14 cellular contexts compared by ENCODE assay signal in the genomic region with DNA sequence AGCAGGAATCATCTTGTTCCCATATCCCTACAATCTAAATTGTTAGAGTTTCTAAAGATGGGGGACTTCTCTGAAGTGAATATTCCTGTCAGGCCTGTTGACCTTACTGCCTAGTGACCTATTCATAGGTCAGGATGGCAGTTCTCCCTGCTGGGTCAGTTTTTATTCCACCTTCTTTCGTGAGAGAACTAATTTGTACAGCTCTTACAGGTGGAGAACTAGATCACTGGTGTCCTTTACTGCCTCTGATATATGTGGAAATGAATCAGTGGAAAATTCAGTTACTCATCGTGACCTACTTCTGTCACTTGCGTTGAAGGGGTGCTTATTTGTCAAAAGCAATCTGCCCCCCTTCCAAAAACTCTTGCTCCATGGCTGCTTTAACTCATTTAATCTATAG.
DNase-seq lines count a peak whose midpoint lies in the region; ATAC-seq and TF ChIP-seq lines count a peak whose summit lies in the region.
"Had no signal": no experiment of that assay in that cellular context is flagged by ENCODE, and none has a peak within 500 bp of the region (broad histone marks: within the 10 kb centered on the region; RNA-seq: fewer than 3 reads in every experiment).

No MANE protein-coding gene starts in this region.

- no peak for TF ChIP-seq CTCF in activated CD8-positive, alpha-beta T cell treated with anti-CD3 and anti-CD28 coated beads for 36 hours (IDR thresholded peaks at IDR 0.05)
- TF ChIP-seq CTCF in gastroesophageal sphincter (IDR thresholded peaks at IDR 0.05) (no peak), gastrocnemius medialis (IDR thresholded peaks at IDR 0.05 in 4 of 5, conservative IDR thresholded peaks at IDR 0.05 in 1 of 5) (no peak)

- H3K36me3 Mint-ChIP-seq in activated T-cell treated with anti-CD3 and anti-CD28 coated beads, Interleukin-2, amount 50 U/mL, for 24 hours (ENCODE audit: low read depth) = no peaks in the 10 kb centered on the region
- H3K36me3 Mint-ChIP-seq in activated CD8-positive, alpha-beta T cell treated with anti-CD3 and anti-CD28 coated beads for 36 hours (ENCODE audit: low read depth) = peaks cover 4% of the 10 kb centered on the region
- H3K36me3 Mint-ChIP-seq in immature natural killer cell = peaks cover 0 to 5% (median 4%) of the 10 kb centered on the region in 3 donors
- H3K36me3 Mint-ChIP-seq: mesothelial cell of epicardium had no signal

- POLR2A ChIA-PET in activated CD8-positive, alpha-beta T cell treated with anti-CD3 and anti-CD28 coated beads for 36 hours (lab: Charles Lee) = interaction anchor here (0.8 kb wide), 1 partner anchor 27 kb away, joined by 3 read pairs; no protein-coding TSS in a partner anchor

- H3K27ac ChIP-seq in gastroesophageal sphincter = peak overlapping the region in 3 of 4 donors; percentile 48 to 71 (median 57)
- H3K27ac ChIP-seq in gastrocnemius medialis = peak overlapping the region; percentile 69 to 75 (median 74)
- H3K27ac ChIP-seq: SJSA1 had no signal

- TF ChIP-seq POLR2A in gastroesophageal sphincter (IDR thresholded peaks at IDR 0.05) (no peak), gastrocnemius medialis (IDR thresholded peaks at IDR 0.05) (no peak)

- no peak overlapping the region for H3K4me3 ChIP-seq in gastroesophageal sphincter
- no peak overlapping the region for H3K4me3 ChIP-seq in gastrocnemius medialis
- H3K4me3 ChIP-seq: SJSA1 had no signal

- H3K27me3 Mint-ChIP-seq in activated T-cell treated with anti-CD3 and anti-CD28 coated beads, Interleukin-2, amount 50 U/mL, for 24 hours = no peaks in the 10 kb centered on the region
- no peaks in the 10 kb centered on the region for H3K27me3 Mint-ChIP-seq in activated CD8-positive, alpha-beta T cell treated with anti-CD3 and anti-CD28 coated beads for 36 hours
- H3K27me3 Mint-ChIP-seq in immature natural killer cell (ENCODE audit: low read depth in 3 of 3) = peaks cover 0 to 2% (median 0%) of the 10 kb centered on the region in 3 donors

- H3K4me1 Mint-ChIP-seq in activated T-cell treated with anti-CD3 and anti-CD28 coated beads, Interleukin-2, amount 50 U/mL, for 24 hours (ENCODE audit: low read depth) = peaks cover 84% of the 10 kb centered on the region
- peaks cover 76% of the 10 kb centered on the region for H3K4me1 Mint-ChIP-seq in activated CD8-positive, alpha-beta T cell treated with anti-CD3 and anti-CD28 coated beads for 36 hours (ENCODE audit: low read depth)
- H3K4me1 Mint-ChIP-seq in immature natural killer cell = no peaks in the 10 kb centered on the region

- CTCF ChIA-PET in activated CD8-positive, alpha-beta T cell treated with anti-CD3 and anti-CD28 coated beads for 36 hours (lab: Charles Lee) = interaction anchor here (0.7 to 0.9 kb wide), 2 partner anchors 23 to 175 kb away, joined by 3 read pairs; no protein-coding TSS in a partner anchor

- DNase-seq in activated T-cell treated with anti-CD3 and anti-CD28 coated beads, Interleukin-2, amount 50 U/mL, for 24 hours = no peak
- DNase-seq in activated T-cell treated with anti-CD3 and anti-CD28 coated beads for 4 hours (no peak), gastrocnemius medialis (no peak), immature natural killer cell (no peak), AG20443 (ENCODE audit: low spot score) (no peak)
- DNase-seq in activated CD8-positive, alpha-beta T cell treated with anti-CD3 and anti-CD28 coated beads for 36 hours = peak; percentile 42
- DNase-seq: amniotic stem cell; NCI-H187 treated with DMSO at 0.1 percent for 48 hours; NCI-H446 treated with DMSO at 0.1 percent for 48 hours; stimulated activated naive CD4-positive, alpha-beta T cell had no signal

- H3K9me3 Mint-ChIP-seq in activated T-cell treated with anti-CD3 and anti-CD28 coated beads, Interleukin-2, amount 50 U/mL, for 24 hours = no peaks in the 10 kb centered on the region
- no peaks in the 10 kb centered on the region for H3K9me3 Mint-ChIP-seq in activated CD8-positive, alpha-beta T cell treated with anti-CD3 and anti-CD28 coated beads for 36 hours
- no peaks in the 10 kb centered on the region for H3K9me3 Mint-ChIP-seq in immature natural killer cell

- H3K4me1 ChIP-seq in gastroesophageal sphincter (peaks cover 18 to 64% (median 24%) of the 10 kb centered on the region in 3 donors), gastrocnemius medialis (peaks cover 64 to 70% of the 10 kb centered on the region in 2 donors)

- peak overlapping the region; percentile 96 for H3K27ac Mint-ChIP-seq in activated T-cell treated with anti-CD3 and anti-CD28 coated beads, Interleukin-2, amount 50 U/mL, for 24 hours
- peak overlapping the region; percentile 88 for H3K27ac Mint-ChIP-seq in activated CD8-positive, alpha-beta T cell treated with anti-CD3 and anti-CD28 coated beads for 36 hours
- no peak overlapping the region for H3K27ac Mint-ChIP-seq in immature natural killer cell

- in situ Hi-C loops in gastrocnemius medialis (cut with MboI; ENCODE audit: low sequenced_read_pairs in 4 of 4) = no loop called here

- H3K36me3 ChIP-seq in gastroesophageal sphincter = no peaks in the 10 kb centered on the region
- H3K36me3 ChIP-seq in gastrocnemius medialis = no peaks in the 10 kb centered on the region
- H3K36me3 ChIP-seq: SJSA1 had no signal

- peak; percentile 93 for ATAC-seq in activated CD8-positive, alpha-beta T cell treated with anti-CD3 and anti-CD28 coated beads for 36 hours
- ATAC-seq in gastroesophageal sphincter (no peak), gastrocnemius medialis (peak; percentile 67 to 73), GM19467 (IDR thresholded peaks at IDR 0.05; ENCODE audit: unreplicated experiment) (no peak)

- H3K4me3 Mint-ChIP-seq in activated T-cell treated with anti-CD3 and anti-CD28 coated beads, Interleukin-2, amount 50 U/mL, for 24 hours = peak overlapping the region; percentile 49
- peak overlapping the region; percentile 42 for H3K4me3 Mint-ChIP-seq in activated CD8-positive, alpha-beta T cell treated with anti-CD3 and anti-CD28 coated beads for 36 hours
- H3K4me3 Mint-ChIP-seq in immature natural killer cell = no peak overlapping the region
- H3K4me3 Mint-ChIP-seq: mesothelial cell of epicardium had no signal

- H3K27me3 ChIP-seq in gastroesophageal sphincter (no peaks in the 10 kb centered on the region), gastrocnemius medialis (no peaks in the 10 kb centered on the region)
- H3K27me3 ChIP-seq: SJSA1 had no signal

- intact Hi-C loops in activated CD8-positive, alpha-beta T cell treated with anti-CD3 and anti-CD28 coated beads for 36 hours (cut with micrococcal nuclease) = loop anchor here (2.0 kb wide), 1 partner anchor 27 kb away; no protein-coding TSS in a partner anchor
- intact Hi-C loops in gastrocnemius medialis (cut with DNase I; ENCODE audit: low total_unique reads) = loop anchor here (1.0 kb wide), 1 partner anchor 19 kb away; no protein-coding TSS in a partner anchor

- WGBS in gastroesophageal sphincter (ENCODE audit: low coverage in 1 of 2), 2 donors = 22 to 24% methylated on average over 3 of the region's 3 CpGs

- no peak for TF ChIP-seq EP300 in gastroesophageal sphincter (IDR thresholded peaks at IDR 0.05)

- no peaks in the 10 kb centered on the region for H3K9me3 ChIP-seq in gastroesophageal sphincter
- no peaks in the 10 kb centered on the region for H3K9me3 ChIP-seq in gastrocnemius medialis
- H3K9me3 ChIP-seq: SJSA1 had no signal

Comparison
In these comparisons a context has a peak if more than half of its experiments do, and no peak if none do; other contexts are left out.
1. H3K27ac Mint-ChIP-seq: peak in activated T-cell treated with anti-CD3 and anti-CD28 coated beads, Interleukin-2, amount 50 U/mL, for 24 hours (single experiment) and activated CD8-positive, alpha-beta T cell treated with anti-CD3 and anti-CD28 coated beads for 36 hours (single experiment); none in immature natural killer cell (0 of 6).
2. H3K4me3 Mint-ChIP-seq: peak in activated T-cell treated with anti-CD3 and anti-CD28 coated beads, Interleukin-2, amount 50 U/mL, for 24 hours (single experiment) and activated CD8-positive, alpha-beta T cell treated with anti-CD3 and anti-CD28 coated beads for 36 hours (single experiment); none in immature natural killer cell (0 of 5).
3. ATAC-seq: peak in activated CD8-positive, alpha-beta T cell treated with anti-CD3 and anti-CD28 coated beads for 36 hours (single experiment) and gastrocnemius medialis (2 of 2); none in gastroesophageal sphincter (single experiment) and GM19467 (single experiment).